In genomic region chr22:31630331-31631329, GRCh38 we compare ENCODE assay signal across 8 cellular contexts. TPM values are rescaled to one million over a fixed set of nuclear protein-coding genes. Genes with fewer than 3 reads are reported as not detected.
A peak's percentile ranks its signal among the peaks of the same experiment; 100 is the strongest.
DNase-seq lines count a peak whose midpoint lies in the region; ATAC-seq and TF ChIP-seq lines count a peak whose summit lies in the region.

No MANE protein-coding gene starts in this region.

- POLR2A ChIA-PET in T-cell (lab: Charles Lee): interaction anchor here in 1 of 2 donors (0.6 kb wide), 1 partner anchor 74 kb away, joined by 3 read pairs; no protein-coding TSS in a partner anchor

- H3K4me1 ChIP-seq in upper lobe of right lung: peaks cover 47% of the 10 kb centered on the region

- H3K36me3 Mint-ChIP-seq in Calu3 (ENCODE audit: insufficient read depth, unreplicated experiment) (peaks cover 40% of the 10 kb centered on the region), T-cell (no peaks in the 10 kb centered on the region), progenitor cell of endocrine pancreas (ENCODE audit: insufficient read depth) (peaks cover 1% of the 10 kb centered on the region)

- TF ChIP-seq CTCF in Calu3 (IDR thresholded peaks at IDR 0.05; ENCODE audit: unreplicated experiment) (no peak), progenitor cell of endocrine pancreas (IDR thresholded peaks at IDR 0.05; ENCODE audit: unreplicated experiment) (peak; percentile 5), upper lobe of right lung (IDR thresholded peaks at IDR 0.05) (no peak)

- H3K27me3 Mint-ChIP-seq in Calu3 (ENCODE audit: unreplicated experiment) (no peaks in the 10 kb centered on the region), T-cell (no peaks in the 10 kb centered on the region), progenitor cell of endocrine pancreas (no peaks in the 10 kb centered on the region)

- H3K4me1 Mint-ChIP-seq in Calu3 (ENCODE audit: low read depth, unreplicated experiment) (peaks cover 43% of the 10 kb centered on the region), T-cell (peaks cover 49 to 52% (median 51%) of the 10 kb centered on the region in 3 donors), progenitor cell of endocrine pancreas (ENCODE audit: low read depth) (peaks cover 24% of the 10 kb centered on the region)

- DNase-seq in Calu3 (peak; percentile 95), M059J (ENCODE audit: low read depth) (peak; percentile 74), T-cell (peak; percentile 75 to 94 (median 88)), left cardiac atrium (peak; percentile 94), progenitor cell of endocrine pancreas (ENCODE audit: low spot score, unreplicated experiment) (peak; percentile 83), upper lobe of right lung (peak; percentile 94)

- WGBS in adipose tissue, 3 donors: 0 to 3% (median 2%) methylated on average over 56 to 65 of the region's 65 CpGs

- H3K27ac ChIP-seq in adipose tissue (ENCODE audit: low read depth, low read length): peak overlapping the region; percentile 91
- H3K27ac ChIP-seq in upper lobe of right lung: peak overlapping the region; percentile 98

- H3K9me3 Mint-ChIP-seq in Calu3 (ENCODE audit: low read depth, unreplicated experiment) (no peaks in the 10 kb centered on the region), T-cell (no peaks in the 10 kb centered on the region), progenitor cell of endocrine pancreas (ENCODE audit: low read depth) (no peaks in the 10 kb centered on the region)

- no peaks in the 10 kb centered on the region for H3K36me3 ChIP-seq in upper lobe of right lung

- H3K27me3 ChIP-seq in upper lobe of right lung: no peaks in the 10 kb centered on the region

- BruUV-seq in Calu3 (replicated peaks; lab: Mats Ljungman, UMichigan): no TSS peak

- no peaks in the 10 kb centered on the region for H3K9me3 ChIP-seq in upper lobe of right lung

- intact Hi-C loops in Calu3 (cut with micrococcal nuclease; ENCODE audit: unreplicated experiment) (no loop called here), left cardiac atrium (cut with DNase I) (loop anchor here (5.0 to 10.0 kb wide), 2 partner anchors 63 to 286 kb away; partner anchors contain the start of gene PATZ1 (in 1 of the 2)), upper lobe of right lung (cut with DNase I) (loop anchor here (10.0 kb wide), 1 partner anchor 76 kb away; no protein-coding TSS in a partner anchor)

- H3K27ac Mint-ChIP-seq in Calu3 (ENCODE audit: unreplicated experiment): peak overlapping the region; percentile 82
- peak overlapping the region; percentile 89 to 92 for H3K27ac Mint-ChIP-seq in T-cell
- peak overlapping the region; percentile 90 for H3K27ac Mint-ChIP-seq in progenitor cell of endocrine pancreas

- H3K4me3 Mint-ChIP-seq in Calu3 (ENCODE audit: low read depth, unreplicated experiment) (peak overlapping the region; percentile 98), T-cell (peak overlapping the region; percentile 82 to 86 (median 84)), progenitor cell of endocrine pancreas (ENCODE audit: low read depth) (peak overlapping the region; percentile 87)

- H3K4me3 ChIP-seq in upper lobe of right lung: peak overlapping the region; percentile 95

- CTCF ChIA-PET in Calu3 (lab: Charles Lee) (interaction anchor here (0.7 to 2.3 kb wide), 6 partner anchors 16 to 339 kb away, joined by 3 to 14 read pairs (median 5); partner anchors contain the start of gene PISD), T-cell (lab: Charles Lee) (interaction anchor here in 1 of 2 donors (0.6 to 1.3 kb wide), 6 partner anchors 35 to 284 kb away, joined by 3 to 17 read pairs (median 4); partner anchors contain the start of gene PATZ1)

- ATAC-seq in GM21528 (IDR thresholded peaks at IDR 0.05; ENCODE audit: low FRiP score, unreplicated experiment) (peak; percentile 53), T-cell (replicated peaks in 1 of 4) (peak; percentile 90 to 92 (median 91)), left cardiac atrium (peak; percentile 82 to 89), upper lobe of right lung (peak; percentile 85)

RNA-seq across cellular contexts. Expression of gene PISD, which starts 31.4 kb away (rescaled TPM):
- 45.9 and 53.4 TPM in 2 replicates for total RNA-seq in Calu3 (2022)
- total RNA-seq in M059J (2014; rRNA removed; shearing (Covaris generic)): 20.1 and 21.7 TPM in 2 replicates
- total RNA-seq in T-cell: 10 to 100 TPM; 35.0 to 44.2 (median 39.3) TPM
- polyA plus RNA-seq in adipose tissue: 10 to 100 TPM; 23.0 to 89.4 (median 43.0) TPM
- total RNA-seq in left cardiac atrium: 10 to 100 TPM; 25.2 to 40.8 TPM
- 46.6 and 49.6 TPM in 2 replicates for total RNA-seq in progenitor cell of endocrine pancreas
- total RNA-seq in upper lobe of right lung: 51.2 TPM

Comparison
In these comparisons a context has a peak if more than half of its experiments do, and no peak if none do; other contexts are left out.
1. Peak in every context shown above with its lines: DNase-seq, ATAC-seq, H3K4me3 ChIP-seq and H3K27ac ChIP-seq.